21 cellular contexts compared by ENCODE assay signal in genomic region chr9:134688661-134689319, GRCh38. TPM values are rescaled to one million over a fixed set of nuclear protein-coding genes. Genes with fewer than 3 reads are reported as not detected.
DNase-seq lines count a peak whose midpoint lies in the region; ATAC-seq, FAIRE-seq and TF ChIP-seq lines count a peak whose summit lies in the region.
"Had no signal": no experiment of that assay in that cellular context is flagged by ENCODE, and none has a peak within 500 bp of the region (broad histone marks: within the 10 kb centered on the region; RNA-seq: fewer than 3 reads in every experiment).

No MANE protein-coding gene starts in this region.

- H3K4me1 Mint-ChIP-seq in activated naive CD4-positive, alpha-beta T cell treated with anti-CD3 and anti-CD28 coated beads for 36 hours (ENCODE audit: low read depth) = peaks cover 6% of the 10 kb centered on the region

- H3K9ac ChIP-seq in GM23248 = no peak overlapping the region
- H3K9ac ChIP-seq: BLaER1 treated with 17β-estradiol and CSF1 and Interleukin-3, amounts not matched to agents 10 nM and 100 nM had no signal

- in situ Hi-C loops in GM23248 (cut with MboI) = no loop called here

- intact Hi-C loops in left lung (cut with DNase I) (no loop called here), posterior vena cava (cut with DNase I) (loop anchor here in 1 of 2 donors (2.0 kb wide), 1 partner anchor 520 kb away; no protein-coding TSS in a partner anchor)
- intact Hi-C loops in activated naive CD4-positive, alpha-beta T cell treated with anti-CD3 and anti-CD28 coated beads for 36 hours (cut with micrococcal nuclease) = no loop called here

- H3F3A ChIP-seq in GM23248 (ENCODE audit: insufficient read depth) = peaks cover 91% of the 10 kb centered on the region

- POLR2A ChIA-PET in RWPE1 (lab: Yijun Ruan, JAX; ENCODE audit: low non-redundant PET) = no interaction called here

- no peak overlapping the region for H3K4me3 Mint-ChIP-seq in activated naive CD4-positive, alpha-beta T cell treated with anti-CD3 and anti-CD28 coated beads for 36 hours
- H3K4me3 Mint-ChIP-seq: CD8-positive, alpha-beta T cell; GM23338 had no signal

- CTCF ChIA-PET in RWPE1 (lab: Yijun Ruan, JAX) = interaction anchor here (0.6 to 2.4 kb wide), 21 partner anchors 9 to 1170 kb away, joined by 3 to 15 read pairs (median 4); no protein-coding TSS in a partner anchor
- CTCF ChIA-PET in activated naive CD4-positive, alpha-beta T cell treated with anti-CD3 and anti-CD28 coated beads for 36 hours (lab: Charles Lee) = interaction anchor here (0.6 to 1.3 kb wide), 2 partner anchors 9 to 409 kb away, joined by 3 to 4 read pairs; no protein-coding TSS in a partner anchor

- no peak for ATAC-seq in left lung
- ATAC-seq: CD8-positive, alpha-beta T cell had no signal

- no peak for FAIRE-seq in RCC 7860 (lab: Jason Lieb, UNC)
- FAIRE-seq: GM12878, GM19239 had no signal

- H3K27me3 Mint-ChIP-seq in activated naive CD4-positive, alpha-beta T cell treated with anti-CD3 and anti-CD28 coated beads for 36 hours (ENCODE audit: low read depth) = no peaks in the 10 kb centered on the region

- peaks cover 34% of the 10 kb centered on the region for H3K36me3 ChIP-seq in GM23248 (ENCODE audit: low read depth)
- H3K36me3 ChIP-seq in left lung = no peaks in the 10 kb centered on the region

- no peaks in the 10 kb centered on the region for H3K9me2 ChIP-seq in GM23248 (ENCODE audit: insufficient read depth)

- H3K4me3 ChIP-seq in GM23248 = no peak overlapping the region
- no peak overlapping the region for H3K4me3 ChIP-seq in left lung
- H3K4me3 ChIP-seq: BLaER1 treated with 17β-estradiol and CSF1 and Interleukin-3, amounts not matched to agents 10 nM and 100 nM; GM12878; GM23338 had no signal

- H3K4me1 ChIP-seq in GM23248 (ENCODE audit: insufficient read depth) (peaks cover 14% of the 10 kb centered on the region), left lung (no peaks in the 10 kb centered on the region)

- peaks cover 98% of the 10 kb centered on the region for H3K79me2 ChIP-seq in GM23248 (ENCODE audit: insufficient read depth)

- H3K36me3 Mint-ChIP-seq in activated naive CD4-positive, alpha-beta T cell treated with anti-CD3 and anti-CD28 coated beads for 36 hours (ENCODE audit: low read depth) = no peaks in the 10 kb centered on the region
- H3K36me3 Mint-ChIP-seq: CD8-positive, alpha-beta T cell had no signal

- no peak overlapping the region for H3K27ac Mint-ChIP-seq in activated naive CD4-positive, alpha-beta T cell treated with anti-CD3 and anti-CD28 coated beads for 36 hours
- H3K27ac Mint-ChIP-seq: CD8-positive, alpha-beta T cell; GM23338 had no signal

- no peak overlapping the region for H3K4me2 ChIP-seq in GM23248 (ENCODE audit: unreplicated experiment)
- H3K4me2 ChIP-seq: BLaER1 treated with 17β-estradiol and CSF1 and Interleukin-3, amounts not matched to agents 10 nM and 100 nM; GM23338 had no signal

- no peaks in the 10 kb centered on the region for H3K9me3 Mint-ChIP-seq in activated naive CD4-positive, alpha-beta T cell treated with anti-CD3 and anti-CD28 coated beads for 36 hours
- H3K9me3 Mint-ChIP-seq: CD8-positive, alpha-beta T cell had no signal

- H3K9me3 ChIP-seq in GM23248 (ENCODE audit: low read depth) (no peaks in the 10 kb centered on the region), left lung (no peaks in the 10 kb centered on the region)

- H4K20me1 ChIP-seq in GM23248 (ENCODE audit: insufficient read depth) = peaks cover 30% of the 10 kb centered on the region

- WGBS in GM23248 (ENCODE audit: low coverage in 1 of 2, low lambda C conversion rate in 2 of 2, missing lambda C conversion rate in 2 of 2), 2 experiments = 82 to 84% methylated on average over 14 to 17 of the region's 17 CpGs

- H2AFZ ChIP-seq in GM23248 = no peak overlapping the region
- H2AFZ ChIP-seq: GM23338 had no signal

- H3K27me3 ChIP-seq in GM23248 (replicated peaks; ENCODE audit: insufficient read depth) (no peaks in the 10 kb centered on the region), left lung (no peaks in the 10 kb centered on the region)

- TF ChIP-seq CTCF in RWPE1 (conservative IDR thresholded peaks at IDR 0.05; ENCODE audit: low read depth) (no peak), left lung (IDR thresholded peaks at IDR 0.05) (no peak)

- peak overlapping the region; percentile 56 for H3K27ac ChIP-seq in GM23248
- H3K27ac ChIP-seq in RWPE1 = peak overlapping the region; percentile 20
- H3K27ac ChIP-seq in left lung = no peak overlapping the region
- H3K27ac ChIP-seq: BLaER1 treated with 17β-estradiol and CSF1 and Interleukin-3, amounts not matched to agents 10 nM and 100 nM had no signal

- DNase-seq in GM23248 (no peak), RWPE1 (ENCODE audit: low spot score) (no peak), left lung (peak; percentile 19 to 49), posterior vena cava (ENCODE audit: low spot score) (peak; percentile 73), DMS53 (lab: John Stamatoyannopoulos, UW) (no peak), RCC 7860 (ENCODE audit: low spot score) (no peak)
- DNase-seq in activated naive CD4-positive, alpha-beta T cell treated with anti-CD3 and anti-CD28 coated beads for 36 hours = no peak
- DNase-seq: CD8-positive, alpha-beta T cell; Kasumi-1; MM.1S; NCI-H1092 treated with DMSO at 0.1 percent for 48 hours; NCI-H146; NCI-H2029 treated with DMSO at 0.1 percent for 48 hours; NCI-H2171; NCI-H748 treated with DMSO at 0.1 percent for 48 hours; SIG-M5 had no signal

RNA-seq across cellular contexts. Expression of gene COL5A1, which starts 47.2 kb away (rescaled TPM):
- 812 and 897 TPM in 2 replicates for total RNA-seq in GM23248 (2014; rRNA removed; shearing (Covaris generic))
- polyA plus RNA-seq in GM23248 (2016; fragmentation: Nextera tagmentation; extraction: Ambion mirVana) = 206 and 211 TPM in 2 replicates
- total RNA-seq in left lung (100 to 1,000 TPM; 205 to 357 TPM), posterior vena cava (100 to 1,000 TPM in 1 of 2 donors, 10 to 100 TPM in 1; 71.1 to 196 TPM)
- total RNA-seq in activated naive CD4-positive, alpha-beta T cell treated with anti-CD3 and anti-CD28 coated beads for 36 hours = under 1 TPM in 1 of 2 experiments, not detected in 1; 0.10 TPM
- total RNA-seq: Calu3 had no signal

Comparison
In these comparisons a context has a peak if more than half of its experiments do, and no peak if none do; other contexts are left out.
1. DNase-seq: peak in left lung (2 of 2) and posterior vena cava (single experiment); none in GM23248 (single experiment), RWPE1 (single experiment), DMS53 (single experiment), activated naive CD4-positive, alpha-beta T cell treated with anti-CD3 and anti-CD28 coated beads for 36 hours (single experiment) and RCC 7860 (single experiment).
2. H3K27ac ChIP-seq: peak in GM23248 (single experiment) and RWPE1 (single experiment); none in left lung (0 of 2).
3. RNA of gene COL5A1, which starts 47.2 kb away (total RNA-seq): 812 to 897 TPM in GM23248, 205 to 357 TPM in left lung and 71.1 to 196 TPM in posterior vena cava; 0.10 TPM in activated naive CD4-positive, alpha-beta T cell treated with anti-CD3 and anti-CD28 coated beads for 36 hours; every median in the first group is over 10 times any median in the second.